ENCODE assay signal across 9 cellular contexts in the genomic region with DNA sequence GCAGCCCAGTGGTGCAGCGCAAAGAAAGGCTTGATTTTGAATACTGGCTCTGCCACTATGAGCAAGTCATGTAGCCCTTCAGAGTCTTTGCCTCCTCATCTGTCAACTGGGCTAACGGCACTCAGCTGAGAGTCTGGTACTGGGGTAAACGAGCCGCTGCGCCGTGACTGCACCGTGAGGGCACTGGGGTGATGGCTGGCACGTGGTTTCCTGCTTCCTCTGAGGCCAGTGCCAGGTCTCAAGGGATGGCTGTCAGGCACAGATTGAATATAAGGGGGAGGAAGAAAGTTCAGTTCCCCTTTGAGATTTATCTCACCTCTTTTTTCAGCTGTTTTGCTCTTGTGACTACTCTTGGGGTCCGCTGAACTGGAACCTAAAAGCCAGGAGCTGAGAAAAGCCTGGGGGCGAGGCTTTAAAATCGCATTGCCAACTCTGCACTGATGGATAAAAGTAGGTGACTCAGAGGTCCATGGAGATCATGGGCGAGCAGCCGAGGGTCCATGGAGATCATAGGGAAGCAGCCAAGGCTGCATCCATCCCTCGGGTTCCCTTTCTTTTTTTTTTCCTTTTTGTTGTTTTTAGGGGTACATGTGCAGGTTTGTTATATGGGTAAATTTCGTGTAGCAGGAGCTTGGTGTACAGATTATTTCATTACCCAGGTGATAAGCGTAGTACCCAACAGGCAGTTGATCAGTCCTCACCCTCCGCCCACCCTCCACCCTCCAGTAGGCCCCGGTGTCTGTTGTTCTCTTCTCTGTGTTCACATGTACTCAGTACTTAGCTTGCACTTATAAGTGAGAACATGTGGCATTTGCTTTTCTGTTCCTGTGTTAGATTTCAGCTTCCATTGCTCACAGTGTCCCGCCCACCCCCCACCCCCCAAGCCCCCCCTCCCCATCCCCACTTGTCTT.
DNase-seq lines count a peak whose midpoint lies in the region; ATAC-seq and TF ChIP-seq lines count a peak whose summit lies in the region.
"Had no signal": no experiment of that assay in that cellular context is flagged by ENCODE, and none has a peak within 500 bp of the region (broad histone marks: within the 10 kb centered on the region; RNA-seq: fewer than 3 reads in every experiment).

No MANE protein-coding gene starts in this region.

- H3K27me3 Mint-ChIP-seq in T-helper 2 cell treated with Interferon-gamma antibody and Interleukin-4, amounts not matched to agents 5 μg/mL and 100 μg/mL, for 36 hours (ENCODE audit: low read depth): no peaks in the 10 kb centered on the region
- H3K27me3 Mint-ChIP-seq in stimulated activated naive CD8-positive, alpha-beta T cell treated with anti-CD3 and anti-CD28 coated beads, Interleukin-15, amount 100 ng/mL, for 72 hours: no peaks in the 10 kb centered on the region

- DNase-seq in T-helper 2 cell (peak in 3 of 5 experiments; percentile 14 to 79 (median 73)), kidney glomerular epithelial cell (lab: John Stamatoyannopoulos, UW) (peak; percentile 49), foreskin fibroblast (no peak), HEK293T (ENCODE audit: extremely low spot score) (no peak), GM10266 (ENCODE audit: extremely low spot score) (no peak)
- no peak for DNase-seq in T-helper 2 cell treated with Interferon-gamma antibody and Interleukin-4, amounts not matched to agents 5 μg/mL and 100 μg/mL, for 36 hours (ENCODE audit: low spot score)
- peak; percentile 71 for DNase-seq in activated CD8-positive, alpha-beta memory T cell treated with anti-CD3 and anti-CD28 coated beads for 24 hours
- peak in 1 of 2 donors; percentile 14 for DNase-seq in stimulated activated naive CD8-positive, alpha-beta T cell treated with anti-CD3 and anti-CD28 coated beads, Interleukin-15, amount 100 ng/mL, for 72 hours
- DNase-seq: nucleus accumbens had no signal

- peaks cover 16% of the 10 kb centered on the region for H3K4me1 Mint-ChIP-seq in T-helper 2 cell treated with Interferon-gamma antibody and Interleukin-4, amounts not matched to agents 5 μg/mL and 100 μg/mL, for 36 hours (ENCODE audit: low read depth)
- H3K4me1 Mint-ChIP-seq in stimulated activated naive CD8-positive, alpha-beta T cell treated with anti-CD3 and anti-CD28 coated beads, Interleukin-15, amount 100 ng/mL, for 72 hours: peaks cover 20% of the 10 kb centered on the region

- no peak overlapping the region for H3K27ac Mint-ChIP-seq in T-helper 2 cell treated with Interferon-gamma antibody and Interleukin-4, amounts not matched to agents 5 μg/mL and 100 μg/mL, for 36 hours
- H3K27ac Mint-ChIP-seq in stimulated activated naive CD8-positive, alpha-beta T cell treated with anti-CD3 and anti-CD28 coated beads, Interleukin-15, amount 100 ng/mL, for 72 hours: no peak overlapping the region

- no peaks in the 10 kb centered on the region for H3K9me3 Mint-ChIP-seq in T-helper 2 cell treated with Interferon-gamma antibody and Interleukin-4, amounts not matched to agents 5 μg/mL and 100 μg/mL, for 36 hours
- H3K9me3 Mint-ChIP-seq in stimulated activated naive CD8-positive, alpha-beta T cell treated with anti-CD3 and anti-CD28 coated beads, Interleukin-15, amount 100 ng/mL, for 72 hours: no peaks in the 10 kb centered on the region

- peak; percentile 74 for ATAC-seq in stimulated activated naive CD8-positive, alpha-beta T cell treated with anti-CD3 and anti-CD28 coated beads, Interleukin-15, amount 100 ng/mL, for 72 hours

- no peak overlapping the region for H3K4me3 Mint-ChIP-seq in T-helper 2 cell treated with Interferon-gamma antibody and Interleukin-4, amounts not matched to agents 5 μg/mL and 100 μg/mL, for 36 hours
- H3K4me3 Mint-ChIP-seq in stimulated activated naive CD8-positive, alpha-beta T cell treated with anti-CD3 and anti-CD28 coated beads, Interleukin-15, amount 100 ng/mL, for 72 hours: no peak overlapping the region

- no peak overlapping the region for H3K4me3 ChIP-seq in foreskin fibroblast (ENCODE audit: low read depth in 1 of 2, low read length in 2 of 2)

- H3K36me3 Mint-ChIP-seq in T-helper 2 cell treated with Interferon-gamma antibody and Interleukin-4, amounts not matched to agents 5 μg/mL and 100 μg/mL, for 36 hours (ENCODE audit: low read depth): no peaks in the 10 kb centered on the region

- no peak for TF ChIP-seq CTCF in foreskin fibroblast (IDR thresholded peaks at IDR 0.05; ENCODE audit: low read depth, low read length)
- no peak for TF ChIP-seq CTCF in GM10266 (IDR thresholded peaks at IDR 0.05; ENCODE audit: control insufficient read depth, insufficient read depth, low read depth, missing control alignments)

- POLR2A ChIA-PET in HEK293T (lab: Yijun Ruan, JAX): no interaction called here

- CTCF ChIA-PET in HEK293T (lab: Yijun Ruan, JAX): no interaction called here

TF ChIP-seq in HEK293T, 16 proteins besides CTCF, POLR2A, EP300 and RAD21:
- TF ChIP-seq CTBP1 (IDR thresholded peaks at IDR 0.05; ENCODE audit: borderline replicate concordance) (no peak), SUZ12 (IDR thresholded peaks at IDR 0.05) (no peak), SP1 (IDR thresholded peaks at IDR 0.05) (no peak)

Comparison
In these comparisons a context has a peak if more than half of its experiments do, and no peak if none do; other contexts are left out.
1. DNase-seq: peak in T-helper 2 cell (3 of 5), activated CD8-positive, alpha-beta memory T cell treated with anti-CD3 and anti-CD28 coated beads for 24 hours (single experiment) and kidney glomerular epithelial cell (single experiment); none in T-helper 2 cell treated with Interferon-gamma antibody and Interleukin-4, amounts not matched to agents 5 μg/mL and 100 μg/mL, for 36 hours (single experiment), foreskin fibroblast (0 of 2), HEK293T (single experiment) and GM10266 (single experiment).